In the genomic region with DNA sequence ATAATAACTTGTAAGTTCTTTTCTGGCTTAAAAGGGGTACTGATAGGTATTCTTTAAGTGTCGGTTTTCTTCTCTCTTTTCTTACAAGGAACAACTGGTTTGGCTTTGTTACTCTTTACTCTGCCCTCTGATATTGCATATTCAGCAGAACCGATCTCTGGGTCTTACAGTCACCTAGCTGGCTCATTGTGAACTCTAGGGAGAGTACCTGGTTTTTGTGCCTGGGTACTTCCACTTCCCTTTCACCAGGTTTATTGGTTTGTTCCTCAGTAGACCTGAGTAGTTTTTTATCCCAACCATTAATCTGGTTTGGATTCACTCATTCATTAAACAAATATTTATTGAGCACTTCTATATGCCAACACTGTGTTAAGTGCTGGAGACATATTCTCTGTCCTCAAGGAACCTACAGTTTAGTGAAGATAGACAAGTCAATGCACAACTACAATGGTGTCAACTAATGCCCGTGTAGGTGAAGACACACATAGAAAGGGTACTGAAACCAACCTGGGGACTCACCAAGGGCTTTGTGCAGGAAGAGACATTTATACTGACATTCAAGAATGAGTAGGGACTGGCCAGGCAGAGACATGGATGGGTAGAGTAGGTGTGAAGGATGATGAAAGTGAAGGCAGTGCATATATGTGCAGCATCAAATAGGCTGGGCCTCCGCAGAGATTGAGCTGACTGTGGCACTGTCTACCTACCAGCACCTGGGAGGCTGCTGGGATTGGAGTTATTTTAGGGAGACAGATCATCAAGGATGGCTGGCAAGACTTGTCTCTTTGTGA, we compare ENCODE assay signal across 19 cellular contexts.
DNase-seq lines count a peak whose midpoint lies in the region; ATAC-seq and FAIRE-seq lines count a peak whose summit lies in the region.
"Had no signal": no experiment of that assay in that cellular context is flagged by ENCODE, and none has a peak within 500 bp of the region (broad histone marks: within the 10 kb centered on the region; RNA-seq: fewer than 3 reads in every experiment).

No MANE protein-coding gene starts in this region.

- no peaks in the 10 kb centered on the region for H3K79me2 ChIP-seq in trophoblast cell (ENCODE audit: control insufficient read depth, insufficient read depth, low read length, poor library complexity)

- ATAC-seq in GM18520 (IDR thresholded peaks at IDR 0.05; ENCODE audit: unreplicated experiment) (peak; percentile 49), sciatic nerve (no peak)

- no peak overlapping the region for H3K4me2 ChIP-seq in trophoblast cell (ENCODE audit: low read length)

- no peak overlapping the region for H2BK5ac ChIP-seq in trophoblast cell (ENCODE audit: low read depth, low read length, poor library complexity)

- no peak overlapping the region for H3K27ac ChIP-seq in trophoblast cell (ENCODE audit: low read depth, low read length)
- H3K27ac ChIP-seq: GM23248 had no signal

- H4K91ac ChIP-seq in trophoblast cell (ENCODE audit: low read depth, low read length): no peak overlapping the region

- DNase-seq in HTR-8/SVneo (ENCODE audit: insufficient read length, low spot score): no peak
- DNase-seq in trophoblast cell: no peak
- no peak for DNase-seq in GM19240 (ENCODE audit: insufficient read length, low spot score)
- no peak for DNase-seq in SW 1271 (lab: John Stamatoyannopoulos, UW)
- DNase-seq in sciatic nerve (ENCODE audit: low spot score): no peak
- DNase-seq: C1 segment of cervical spinal cord; Calu3; CD4-positive, alpha-beta memory T cell; COR-L47; DMS53; DMS79 treated with DMSO at 0.1 percent for 48 hours; GF-D8; GM23248; H7; HCEC 1CT had no signal

- no peak overlapping the region for H3K14ac ChIP-seq in trophoblast cell (ENCODE audit: low read length)

- H3K4ac ChIP-seq in trophoblast cell (ENCODE audit: low read depth, low read length): no peak overlapping the region

- no peak overlapping the region for H3K18ac ChIP-seq in trophoblast cell (ENCODE audit: low read length)

- no peak overlapping the region for H3K9ac ChIP-seq in trophoblast cell (ENCODE audit: low read length)
- H3K9ac ChIP-seq: GM23248 had no signal

- H3K27me3 ChIP-seq in trophoblast cell (ENCODE audit: insufficient read depth, low read length): no peaks in the 10 kb centered on the region

- intact Hi-C loops in sciatic nerve (cut with DNase I): no loop called here

- FAIRE-seq in HTR-8/SVneo (lab: Jason Lieb, UNC): peak; percentile 72
- FAIRE-seq: GM12891, GM18507, H1 had no signal

- no peak overlapping the region for H4K8ac ChIP-seq in trophoblast cell (ENCODE audit: low read depth, low read length)

- no peak overlapping the region for H2BK120ac ChIP-seq in trophoblast cell (ENCODE audit: insufficient read depth, low read length, poor library complexity)

- no CpG with 5 or more reads among the region's 4 CpGs for WGBS in trophoblast cell (ENCODE audit: extremely low coverage, insufficient coverage, insufficient read length)

- no peak overlapping the region for H2AFZ ChIP-seq in trophoblast cell (ENCODE audit: insufficient read depth, low read length, poor library complexity)
- H2AFZ ChIP-seq: GM23248 had no signal

- peaks cover 2% of the 10 kb centered on the region for H3K9me3 ChIP-seq in trophoblast cell (ENCODE audit: insufficient read depth, low read depth, low read length)

- no peaks in the 10 kb centered on the region for H3K36me3 ChIP-seq in trophoblast cell (ENCODE audit: control insufficient read depth in 1 of 2, insufficient read depth in 2 of 2, low read length in 2 of 2)

- no peak overlapping the region for H2AK5ac ChIP-seq in trophoblast cell (ENCODE audit: low read length)

- H3K79me1 ChIP-seq in trophoblast cell (ENCODE audit: low read length): no peaks in the 10 kb centered on the region

- peak overlapping the region; percentile 33 for H3K23ac ChIP-seq in trophoblast cell (ENCODE audit: low read length)

- no peak overlapping the region for H2BK12ac ChIP-seq in trophoblast cell (ENCODE audit: low read length)

- no peaks in the 10 kb centered on the region for H3K4me1 ChIP-seq in trophoblast cell (ENCODE audit: control insufficient read depth in 1 of 2, insufficient read depth in 2 of 2, low read length in 2 of 2)

- no peak overlapping the region for H3K4me3 ChIP-seq in trophoblast cell (ENCODE audit: low read depth, low read length)
- H3K4me3 ChIP-seq: GM23248 had no signal

- no peak overlapping the region for H4K12ac ChIP-seq in trophoblast cell (ENCODE audit: low read depth, low read length)
